20 cellular contexts compared by ENCODE assay signal in the genomic region with DNA sequence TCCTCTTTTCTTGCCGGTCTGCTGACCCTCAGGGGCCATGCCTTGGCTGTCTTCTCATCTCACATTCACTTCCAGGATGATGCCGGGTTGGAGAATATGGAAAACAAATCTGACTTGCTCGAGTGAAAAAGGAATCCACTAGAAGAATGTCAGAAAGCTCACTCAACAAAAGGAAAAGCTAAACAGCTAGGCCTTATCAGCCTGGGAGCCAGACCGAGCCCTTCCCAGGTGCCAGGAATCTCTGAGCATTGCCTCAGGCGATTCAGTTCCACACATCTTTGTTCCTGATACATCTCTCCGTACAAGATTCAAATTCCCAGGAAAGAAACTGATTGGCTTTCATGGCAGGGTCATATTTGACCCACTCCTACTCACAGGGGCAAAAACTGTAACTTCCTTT. TPM values are rescaled to one million over a fixed set of nuclear protein-coding genes. Genes with fewer than 3 reads are reported as not detected.
DNase-seq lines count a peak whose midpoint lies in the region; ATAC-seq and TF ChIP-seq lines count a peak whose summit lies in the region.
"Had no signal": no experiment of that assay in that cellular context is flagged by ENCODE, and none has a peak within 500 bp of the region (broad histone marks: within the 10 kb centered on the region; RNA-seq: fewer than 3 reads in every experiment).

No MANE protein-coding gene starts in this region.

- peak overlapping the region; percentile 76 for H3K27ac Mint-ChIP-seq in T-helper 2 cell treated with Interferon-gamma antibody and Interleukin-4, amounts not matched to agents 5 μg/mL and 100 μg/mL, for 36 hours
- peak overlapping the region; percentile 43 for H3K27ac Mint-ChIP-seq in activated naive CD8-positive, alpha-beta T cell treated with anti-CD3 and anti-CD28 coated beads, Interleukin-2, amount 50 U/mL, for 24 hours
- H3K27ac Mint-ChIP-seq in nephron progenitor cell: peak overlapping the region; percentile 84

- peaks cover 49% of the 10 kb centered on the region for H3K4me1 Mint-ChIP-seq in T-helper 2 cell treated with Interferon-gamma antibody and Interleukin-4, amounts not matched to agents 5 μg/mL and 100 μg/mL, for 36 hours (ENCODE audit: low read depth)
- peaks cover 45% of the 10 kb centered on the region for H3K4me1 Mint-ChIP-seq in activated naive CD8-positive, alpha-beta T cell treated with anti-CD3 and anti-CD28 coated beads, Interleukin-2, amount 50 U/mL, for 24 hours
- H3K4me1 Mint-ChIP-seq in nephron progenitor cell: peaks cover 22% of the 10 kb centered on the region

- no peak for TF ChIP-seq CTCF in nephron progenitor cell (IDR thresholded peaks at IDR 0.05)

- no peak for DNase-seq in T-helper 2 cell treated with Interferon-gamma antibody and Interleukin-4, amounts not matched to agents 5 μg/mL and 100 μg/mL, for 36 hours (ENCODE audit: low spot score)
- DNase-seq in T-helper 2 cell: no peak
- peak; percentile 83 for DNase-seq in ELF-1 (ENCODE audit: low read depth, low spot score)
- no peak for DNase-seq in activated naive CD8-positive, alpha-beta T cell treated with anti-CD3 and anti-CD28 coated beads, Interleukin-2, amount 50 U/mL, for 24 hours
- DNase-seq in nephron progenitor cell: no peak
- no peak for DNase-seq in H4 (ENCODE audit: low spot score)
- DNase-seq: activated CD4-positive, alpha-beta T cell treated with anti-CD3 and anti-CD28 coated beads for 48 hours; aorta; cortex of kidney; gastrocnemius medialis; NCI-H446 treated with DMSO at 0.1 percent for 48 hours; SHP77 treated with DMSO at 0.1 percent for 48 hours; T-helper 9 cell had no signal

- no peak for ATAC-seq in activated naive CD8-positive, alpha-beta T cell treated with anti-CD3 and anti-CD28 coated beads, Interleukin-2, amount 50 U/mL, for 24 hours
- ATAC-seq in HG03196 (IDR thresholded peaks at IDR 0.05; ENCODE audit: unreplicated experiment): no peak
- ATAC-seq in HG03565 (IDR thresholded peaks at IDR 0.05; ENCODE audit: unreplicated experiment): no peak
- ATAC-seq: gastrocnemius medialis, HCT116, sciatic nerve had no signal

- H3K36me3 Mint-ChIP-seq in T-helper 2 cell treated with Interferon-gamma antibody and Interleukin-4, amounts not matched to agents 5 μg/mL and 100 μg/mL, for 36 hours (ENCODE audit: low read depth): no peaks in the 10 kb centered on the region
- H3K36me3 Mint-ChIP-seq in activated naive CD8-positive, alpha-beta T cell treated with anti-CD3 and anti-CD28 coated beads, Interleukin-2, amount 50 U/mL, for 24 hours (ENCODE audit: low read depth): no peaks in the 10 kb centered on the region
- H3K36me3 Mint-ChIP-seq in nephron progenitor cell (ENCODE audit: low read depth): no peaks in the 10 kb centered on the region

- H3K27me3 Mint-ChIP-seq in T-helper 2 cell treated with Interferon-gamma antibody and Interleukin-4, amounts not matched to agents 5 μg/mL and 100 μg/mL, for 36 hours (ENCODE audit: low read depth): no peaks in the 10 kb centered on the region
- H3K27me3 Mint-ChIP-seq in activated naive CD8-positive, alpha-beta T cell treated with anti-CD3 and anti-CD28 coated beads, Interleukin-2, amount 50 U/mL, for 24 hours: no peaks in the 10 kb centered on the region
- peaks cover 13% of the 10 kb centered on the region for H3K27me3 Mint-ChIP-seq in nephron progenitor cell (ENCODE audit: low read depth, poor library complexity)

- H3K4me3 Mint-ChIP-seq in T-helper 2 cell treated with Interferon-gamma antibody and Interleukin-4, amounts not matched to agents 5 μg/mL and 100 μg/mL, for 36 hours: peak overlapping the region; percentile 87
- peak overlapping the region; percentile 21 for H3K4me3 Mint-ChIP-seq in activated naive CD8-positive, alpha-beta T cell treated with anti-CD3 and anti-CD28 coated beads, Interleukin-2, amount 50 U/mL, for 24 hours
- H3K4me3 Mint-ChIP-seq in nephron progenitor cell: no peak overlapping the region

- no peaks in the 10 kb centered on the region for H3K9me3 Mint-ChIP-seq in T-helper 2 cell treated with Interferon-gamma antibody and Interleukin-4, amounts not matched to agents 5 μg/mL and 100 μg/mL, for 36 hours
- H3K9me3 Mint-ChIP-seq in activated naive CD8-positive, alpha-beta T cell treated with anti-CD3 and anti-CD28 coated beads, Interleukin-2, amount 50 U/mL, for 24 hours: no peaks in the 10 kb centered on the region
- no peaks in the 10 kb centered on the region for H3K9me3 Mint-ChIP-seq in nephron progenitor cell

RNA-seq across cellular contexts. Expression of a gene that starts 9.2 kb away (rescaled TPM):
- 57.7 and 76.0 TPM in 2 replicates for total RNA-seq in H4 (2014; rRNA removed; shearing (Covaris generic))

RNA-seq across cellular contexts. Expression of a gene that starts 27.3 kb away (rescaled TPM):
- total RNA-seq in H4 (2014; rRNA removed; shearing (Covaris generic)): 0.08 TPM in 1 of 2 replicates, not detected in the other
- total RNA-seq: A172, aorta, gastrocnemius medialis, lung, sciatic nerve, thoracic aorta had no signal

RNA-seq across cellular contexts. Expression of a gene that starts 32.8 kb away (rescaled TPM):
- 0.15 TPM in 1 of 2 replicates, not detected in the other for total RNA-seq in H4 (2014; rRNA removed; shearing (Covaris generic))
